8 cellular contexts compared by ENCODE assay signal in the genomic region with DNA sequence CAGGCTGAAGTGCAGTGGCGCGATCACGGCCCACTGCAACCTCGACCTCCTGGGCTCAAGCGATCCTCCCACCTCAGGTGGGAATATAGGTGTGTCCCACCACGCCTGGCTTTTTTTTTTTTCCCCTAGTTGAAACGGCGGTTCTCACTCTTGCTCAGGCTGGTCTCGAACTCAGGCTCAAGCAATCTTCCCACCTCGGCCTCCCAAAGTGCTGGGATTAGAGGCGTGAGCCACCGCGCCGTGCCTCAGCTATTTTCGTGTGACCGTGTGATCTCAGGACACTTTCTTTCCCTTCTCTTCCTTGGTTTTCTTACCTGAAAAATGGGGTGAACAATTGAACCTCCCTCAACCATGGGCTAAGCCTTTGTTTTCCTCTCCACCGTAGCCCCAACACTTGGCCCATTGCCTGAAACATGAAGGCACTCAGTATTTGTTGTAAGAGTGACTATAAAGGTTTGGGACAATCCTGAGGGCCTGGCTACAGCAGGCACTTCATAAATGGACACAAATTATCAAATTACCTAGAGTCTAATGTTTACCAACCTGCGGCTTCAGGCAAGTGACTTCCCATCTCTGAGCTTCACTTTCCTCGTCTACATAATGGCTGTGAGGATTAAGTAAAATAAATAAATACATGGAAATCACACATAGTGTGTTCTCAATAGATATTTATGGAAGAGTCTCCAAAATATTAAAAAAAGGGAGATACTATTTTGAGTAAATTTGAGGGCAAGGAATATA. TPM values are rescaled to one million over a fixed set of nuclear protein-coding genes. Genes with fewer than 3 reads are reported as not detected.
DNase-seq lines count a peak whose midpoint lies in the region; ATAC-seq, FAIRE-seq and TF ChIP-seq lines count a peak whose summit lies in the region.

No MANE protein-coding gene starts in this region.

- no peaks in the 10 kb centered on the region for H3K27me3 Mint-ChIP-seq in activated T-cell treated with anti-CD3 and anti-CD28 coated beads, Interleukin-2, amount 50 U/mL, for 72 hours (ENCODE audit: low read depth)

- peak overlapping the region; percentile 75 for H2AK9ac ChIP-seq in IMR-90 (replicated peaks; ENCODE audit: low read depth, low read length, poor library complexity)

- H3K4me2 ChIP-seq in IMR-90 (ENCODE audit: low read depth, low read length) (peak overlapping the region; percentile 54), hepatocyte (peak overlapping the region; percentile 80)

- DNase-seq in activated T-cell treated with anti-CD3 and anti-CD28 coated beads, Interleukin-2, amount 50 U/mL, for 72 hours: no peak
- DNase-seq in activated T-cell treated with anti-CD3 and anti-CD28 coated beads for 4 hours (no peak), IMR-90 (no peak), hepatocyte (ENCODE audit: low spot score) (peak; percentile 55), stomach (no peak), frontal cortex (ENCODE audit: low spot score in 2 of 2) (no peak), NOMO-1 treated with dmso at 0.1 percent for 144 hours (lab: John Stamatoyannopoulos, UW; ENCODE audit: unreplicated experiment) (no peak)

- peak overlapping the region; percentile 61 for H2BK5ac ChIP-seq in IMR-90 (ENCODE audit: low read depth, low read length, poor library complexity, severe bottlenecking)

- H3K27ac ChIP-seq in IMR-90 (ENCODE audit: insufficient read depth, low read length): peak overlapping the region; percentile 86
- peak overlapping the region; percentile 86 for H3K27ac ChIP-seq in VCaP
- H3K27ac ChIP-seq in hepatocyte: peak overlapping the region; percentile 98
- H3K27ac ChIP-seq in stomach: peak overlapping the region; percentile 90 to 97 (median 93)

- H2BK20ac ChIP-seq in IMR-90 (ENCODE audit: low read depth, low read length): peak overlapping the region; percentile 65

- dilution Hi-C loops in IMR-90 (cut with HindIII; ENCODE audit: low sequenced_read_pairs, unreplicated experiment): no loop called here

- H3K4me3 Mint-ChIP-seq in activated T-cell treated with anti-CD3 and anti-CD28 coated beads, Interleukin-2, amount 50 U/mL, for 72 hours: peak overlapping the region; percentile 87 to 88

- H3K4me3 ChIP-seq in IMR-90 (ENCODE audit: insufficient read depth, low read depth, low read length) (peak overlapping the region; percentile 35), hepatocyte (peak overlapping the region; percentile 30), stomach (peak overlapping the region; percentile 46 to 59 (median 48))

- no peak; the same call in none of the 2 replicates for TF ChIP-seq POLR2A in IMR-90 (IDR thresholded peaks at IDR 0.05; ENCODE audit: low read depth, low read length)
- TF ChIP-seq POLR2A in stomach (IDR thresholded peaks at IDR 0.05): no peak

- POLR2A ChIA-PET in IMR-90 (lab: Charles Lee; ENCODE audit: unreplicated experiment): interaction anchor here (0.5 to 1.1 kb wide), 3 partner anchors 13 to 42 kb away, joined by 4 to 40 read pairs (median 4); no protein-coding TSS in a partner anchor

- H3K9me1 ChIP-seq in IMR-90 (ENCODE audit: insufficient read depth, low read length): peaks cover 8% of the 10 kb centered on the region; the same call in 1 of the 2 replicates

- CTCF ChIA-PET in IMR-90 (lab: Yijun Ruan, JAX): interaction anchor here (1.0 to 2.5 kb wide), 8 partner anchors 11 to 146 kb away, joined by 3 to 29 read pairs (median 5); partner anchors contain the start of gene ID1

- TF ChIP-seq CTCF in IMR-90 (conservative IDR thresholded peaks at IDR 0.05; ENCODE audit: low read depth, low read length) (no peak), VCaP (conservative IDR thresholded peaks at IDR 0.05) (no peak), hepatocyte (IDR thresholded peaks at IDR 0.05; ENCODE audit: poor library complexity) (no peak), stomach (IDR thresholded peaks at IDR 0.05) (no peak)

- peaks cover 20% of the 10 kb centered on the region for H3K4me1 ChIP-seq in IMR-90 (ENCODE audit: control insufficient read depth, insufficient read depth, low read length)
- peaks cover 46% of the 10 kb centered on the region for H3K4me1 ChIP-seq in hepatocyte (ENCODE audit: insufficient read depth)
- H3K4me1 ChIP-seq in stomach: peaks cover 33 to 55% (median 42%) of the 10 kb centered on the region in 4 donors

- TF ChIP-seq EP300 in stomach (IDR thresholded peaks at IDR 0.05): no peak

- H3K9me3 Mint-ChIP-seq in activated T-cell treated with anti-CD3 and anti-CD28 coated beads, Interleukin-2, amount 50 U/mL, for 72 hours: no peaks in the 10 kb centered on the region

- peaks cover 3% of the 10 kb centered on the region for H3K36me3 ChIP-seq in IMR-90 (ENCODE audit: control insufficient read depth, insufficient read depth, low read length)
- H3K36me3 ChIP-seq in hepatocyte (replicated peaks; ENCODE audit: insufficient read depth, low read depth): no peaks in the 10 kb centered on the region
- H3K36me3 ChIP-seq in stomach: peaks cover 0 to 17% (median 11%) of the 10 kb centered on the region in 4 donors

- no peaks in the 10 kb centered on the region for H3K9me2 ChIP-seq in hepatocyte (replicated peaks; ENCODE audit: insufficient read depth)

- intact Hi-C loops in IMR-90 (cut with micrococcal nuclease) (no loop called here), stomach (cut with DNase I; ENCODE audit: low total_unique reads) (no loop called here)

- TF ChIP-seq RAD21 in IMR-90 (IDR thresholded peaks at IDR 0.05; ENCODE audit: low read length): no peak

- H3K27ac Mint-ChIP-seq in activated T-cell treated with anti-CD3 and anti-CD28 coated beads, Interleukin-2, amount 50 U/mL, for 72 hours: peak overlapping the region; percentile 93

- peak overlapping the region; percentile 68 for H3K9ac ChIP-seq in IMR-90 (ENCODE audit: low read depth, low read length)

- H3K9me3 ChIP-seq in IMR-90 (ENCODE audit: control insufficient read depth, insufficient read depth, low read length) (no peaks in the 10 kb centered on the region), hepatocyte (ENCODE audit: low read depth) (no peaks in the 10 kb centered on the region), stomach (no peaks in the 10 kb centered on the region)

- BruUV-seq in IMR-90 (replicated peaks; lab: Mats Ljungman, UMichigan): no TSS peak

- peak overlapping the region; percentile 90 to 94 for H4K8ac ChIP-seq in IMR-90 (ENCODE audit: low read depth in 2 of 2, low read length in 2 of 2)

- peaks cover 35% of the 10 kb centered on the region for H3K4me1 Mint-ChIP-seq in activated T-cell treated with anti-CD3 and anti-CD28 coated beads, Interleukin-2, amount 50 U/mL, for 72 hours (ENCODE audit: low read depth)

- 52% methylated on average over 10 of the region's 19 CpGs; no CpG with 5 or more reads in 1 of the 2 experiments for WGBS in IMR-90 (ENCODE audit: extremely low coverage in 2 of 2, insufficient read length in 1 of 2), 2 experiments
- WGBS in hepatocyte (ENCODE audit: low lambda C conversion rate, missing lambda C conversion rate): 43% methylated on average over 19 of the region's 19 CpGs
- WGBS in stomach, 5 donors: 11 to 24% (median 19%) methylated on average over 19 of the region's 19 CpGs

- H3K36me3 Mint-ChIP-seq in activated T-cell treated with anti-CD3 and anti-CD28 coated beads, Interleukin-2, amount 50 U/mL, for 72 hours (ENCODE audit: insufficient read depth in 2 of 2): no peaks in the 10 kb centered on the region

- peak overlapping the region; percentile 24 for H4K5ac ChIP-seq in IMR-90 (ENCODE audit: low read depth, low read length)

- H2BK120ac ChIP-seq in IMR-90 (ENCODE audit: low read depth, low read length): peak overlapping the region; percentile 83

- peaks cover 3 to 22% of the 10 kb centered on the region in 2 experiments; a peak in 3 of 4 replicates for H3K79me1 ChIP-seq in IMR-90 (ENCODE audit: low read depth in 1 of 2, low read length in 2 of 2)

- peak overlapping the region; percentile 7 for H3K18ac ChIP-seq in IMR-90 (ENCODE audit: low read depth, low read length)

- peak overlapping the region; percentile 88 for H4K91ac ChIP-seq in IMR-90 (ENCODE audit: insufficient read depth, low read depth, low read length)

- peak overlapping the region; percentile 83 for H3K14ac ChIP-seq in IMR-90 (replicated peaks; ENCODE audit: low read depth, low read length)

- in situ Hi-C loops in IMR-90 (cut with MboI; ENCODE audit: low sequenced_read_pairs): no loop called here

- no peak for ATAC-seq in activated T-cell treated with anti-CD3 and anti-CD28 coated beads, Interleukin-2, amount 50 U/mL, for 72 hours (replicated peaks in 1 of 2)
- ATAC-seq in IMR-90 (ENCODE audit: low read depth): no peak

- H2AFZ ChIP-seq in IMR-90 (replicated peaks; ENCODE audit: low read length, poor library complexity) (peak overlapping the region; percentile 87), hepatocyte (no peak overlapping the region)

- no peaks in the 10 kb centered on the region for H3K27me3 ChIP-seq in IMR-90 (ENCODE audit: control insufficient read depth, insufficient read depth, low read length)
- no peaks in the 10 kb centered on the region for H3K27me3 ChIP-seq in hepatocyte
- H3K27me3 ChIP-seq in stomach: no peaks in the 10 kb centered on the region

- peak overlapping the region; percentile 95 for H2AK5ac ChIP-seq in IMR-90 (ENCODE audit: low read depth, low read length)

- peak overlapping the region; percentile 80 for H3K56ac ChIP-seq in IMR-90 (ENCODE audit: extremely low read depth, insufficient read depth, low read length)

- H4K20me1 ChIP-seq in IMR-90 (ENCODE audit: insufficient read depth, low read length): no peaks in the 10 kb centered on the region
- H4K20me1 ChIP-seq in hepatocyte (ENCODE audit: insufficient read depth, poor library complexity, severe bottlenecking): no peaks in the 10 kb centered on the region

- peak overlapping the region; percentile 48 for H3K23ac ChIP-seq in IMR-90 (ENCODE audit: low read depth, low read length)

- H3K4ac ChIP-seq in IMR-90 (ENCODE audit: low read depth, low read length): peak overlapping the region; percentile 92

- peak overlapping the region; percentile 59; the same call in 2 of the 3 replicates for H2BK15ac ChIP-seq in IMR-90 (ENCODE audit: low read depth, low read length)

- peaks cover 3% of the 10 kb centered on the region for H3K79me2 ChIP-seq in hepatocyte

- no peak for FAIRE-seq in frontal cortex (lab: Jason Lieb, UNC)

RNA-seq across cellular contexts. Expression of gene ID1, which starts 31.4 kb away (rescaled TPM):
- total RNA-seq in activated T-cell treated with anti-CD3 and anti-CD28 coated beads, Interleukin-2, amount 50 U/mL, for 72 hours: 1 to 10 TPM in 1 of 2 donors, under 1 TPM in 1; 0.84 to 2.0 TPM
- total RNA-seq in IMR-90 (2012; rRNA removed) (174 and 186 TPM in 2 replicates), hepatocyte (616 and 651 TPM in 2 replicates), stomach (100 to 1,000 TPM; 315 to 475 (median 378) TPM), frontal cortex (46.1 TPM)
- polyA plus RNA-seq in IMR-90 (2012; rRNA removed) (148 and 156 TPM in 2 replicates), hepatocyte (310 and 388 TPM in 2 replicates), stomach (100 to 1,000 TPM; 168 to 585 (median 350) TPM)
- polyA plus RNA-seq in IMR-90 (2012; cell fraction: cytosol; rRNA removed): 283 and 402 TPM in 2 replicates
- 740 and 930 TPM in 2 replicates for polyA plus RNA-seq in IMR-90 (2012; cell fraction: nucleus; rRNA removed; ENCODE audit: low replicate concordance)

RNA-seq across cellular contexts. Expression of gene HM13, which starts 59.5 kb away (rescaled TPM):
- total RNA-seq in activated T-cell treated with anti-CD3 and anti-CD28 coated beads, Interleukin-2, amount 50 U/mL, for 72 hours: 100 to 1,000 TPM; 131 to 146 TPM
- 46.7 and 53.2 TPM in 2 replicates for total RNA-seq in IMR-90 (2012; rRNA removed)
- polyA plus RNA-seq in IMR-90 (2012; rRNA removed): 203 and 207 TPM in 2 replicates
- 159 and 176 TPM in 2 replicates for polyA plus RNA-seq in IMR-90 (2012; cell fraction: cytosol; rRNA removed)
- 138 and 153 TPM in 2 replicates for polyA plus RNA-seq in IMR-90 (2012; cell fraction: nucleus; rRNA removed; ENCODE audit: low replicate concordance)
- total RNA-seq in hepatocyte: 219 and 228 TPM in 2 replicates
- 460 and 461 TPM in 2 replicates for polyA plus RNA-seq in hepatocyte
- 100 to 1,000 TPM in 1 of 5 donors, 10 to 100 TPM in 4; 10.7 to 103 (median 56.9) TPM for total RNA-seq in stomach
- polyA plus RNA-seq in stomach: 100 to 1,000 TPM; 119 to 181 (median 165) TPM
- total RNA-seq in frontal cortex: 26.1 TPM

Comparison
In these comparisons a context has a peak if more than half of its experiments do, and no peak if none do; other contexts are left out.
1. RNA of gene ID1, which starts 31.4 kb away (total RNA-seq): 616 to 651 TPM in hepatocyte, 315 to 475 TPM in stomach, 174 to 186 TPM in IMR-90 and 46.1 TPM in frontal cortex (single experiment); 0.84 to 2.0 TPM in activated T-cell treated with anti-CD3 and anti-CD28 coated beads, Interleukin-2, amount 50 U/mL, for 72 hours; every median in the first group is over 10 times any median in the second.
2. Peak in every context shown above with its lines, with median percentiles within 50 percentile points of each other: H3K27ac ChIP-seq and H3K4me3 ChIP-seq.